In genomic region chr17:45409659-45410076, GRCh38 we compare ENCODE assay signal across 10 cellular contexts. TPM values are rescaled to one million over a fixed set of nuclear protein-coding genes. Genes with fewer than 3 reads are reported as not detected.
DNase-seq lines count a peak whose midpoint lies in the region; FAIRE-seq and TF ChIP-seq lines count a peak whose summit lies in the region.
"Had no signal": no experiment of that assay in that cellular context is flagged by ENCODE, and none has a peak within 500 bp of the region (broad histone marks: within the 10 kb centered on the region; RNA-seq: fewer than 3 reads in every experiment).

No MANE protein-coding gene starts in this region.

- H3K27me3 ChIP-seq in NT2/D1 (ENCODE audit: insufficient read depth, insufficient read length) = no peaks in the 10 kb centered on the region
- no peaks in the 10 kb centered on the region for H3K27me3 ChIP-seq in effector memory CD4-positive, alpha-beta T cell (replicated peaks; ENCODE audit: control insufficient read depth, insufficient read depth, low read length, poor library complexity, severe bottlenecking)
- no peaks in the 10 kb centered on the region for H3K27me3 ChIP-seq in small intestine (ENCODE audit: control insufficient read depth in 2 of 2, insufficient read depth in 2 of 2, low read length in 2 of 2)

- H3K4me1 ChIP-seq in NT2/D1 (ENCODE audit: insufficient read depth, insufficient read length) (peaks cover 48% of the 10 kb centered on the region), small intestine (ENCODE audit: control insufficient read depth in 2 of 2, insufficient read depth in 1 of 2, low read depth in 1 of 2, low read length in 1 of 2) (peaks cover 11 to 14% of the 10 kb centered on the region in 2 donors)
- peaks cover 23% of the 10 kb centered on the region for H3K4me1 ChIP-seq in effector memory CD4-positive, alpha-beta T cell (ENCODE audit: control insufficient read depth, insufficient read depth, low read length, poor library complexity, severe bottlenecking)

- H3K9ac ChIP-seq in NT2/D1 (ENCODE audit: insufficient read length, low read depth) = peak overlapping the region; percentile 32

- 33 to 41% (median 38%) methylated on average over 5 of the region's 5 CpGs for WGBS in small intestine, 3 donors

- no peak for TF ChIP-seq CTCF in GM12865 (IDR thresholded peaks at IDR 0.05; ENCODE audit: insufficient read depth, low read depth, low read length, missing control alignments)

- H3K27ac ChIP-seq in effector memory CD4-positive, alpha-beta T cell (ENCODE audit: insufficient read depth, low read length, poor library complexity, severe bottlenecking) = peak overlapping the region; percentile 90
- peak overlapping the region; percentile 72 to 95 for H3K27ac ChIP-seq in small intestine (ENCODE audit: low read depth in 1 of 2, low read length in 1 of 2)
- H3K27ac ChIP-seq: PC-9 had no signal

- peak overlapping the region; percentile 81 for H3K4me3 ChIP-seq in GM12865 (ENCODE audit: low read depth, low read length)
- H3K4me3 ChIP-seq in NT2/D1 (ENCODE audit: insufficient read length, low read depth) = no peak overlapping the region
- peak overlapping the region; percentile 90 for H3K4me3 ChIP-seq in effector memory CD4-positive, alpha-beta T cell (ENCODE audit: insufficient read depth, low read depth, low read length, poor library complexity, severe bottlenecking)
- H3K4me3 ChIP-seq in small intestine (ENCODE audit: low read depth in 1 of 2, low read length in 2 of 2) = peak overlapping the region; percentile 47 to 55
- H3K4me3 ChIP-seq: GM23338, PC-9 had no signal

- no peak for FAIRE-seq in small intestine (lab: Jason Lieb, UNC)

- H3K9me3 ChIP-seq in NT2/D1 (ENCODE audit: insufficient read depth, low read length) (no peaks in the 10 kb centered on the region), small intestine (ENCODE audit: control insufficient read depth, low read depth) (no peaks in the 10 kb centered on the region)
- no peaks in the 10 kb centered on the region for H3K9me3 ChIP-seq in effector memory CD4-positive, alpha-beta T cell (ENCODE audit: control insufficient read depth, low read length)

- H3K36me3 ChIP-seq in NT2/D1 (ENCODE audit: insufficient read depth, insufficient read length, low read length) = no peaks in the 10 kb centered on the region
- H3K36me3 ChIP-seq in effector memory CD4-positive, alpha-beta T cell (ENCODE audit: control insufficient read depth, insufficient read depth, low read length) = peaks cover 10% of the 10 kb centered on the region
- H3K36me3 ChIP-seq in small intestine (ENCODE audit: control insufficient read depth in 2 of 2, insufficient read depth in 2 of 2, low read length in 2 of 2) = peaks cover 2 to 3% of the 10 kb centered on the region in 2 donors

- no peak for DNase-seq in GM12865 (ENCODE audit: low read depth)
- no peak for DNase-seq in NT2/D1 (ENCODE audit: low read depth, low spot score)
- DNase-seq in effector memory CD4-positive, alpha-beta T cell = no peak
- DNase-seq in small intestine = no peak
- no peak for DNase-seq in NCI-H187 (lab: John Stamatoyannopoulos, UW)
- DNase-seq in COLO668 (lab: John Stamatoyannopoulos, UW; ENCODE audit: unreplicated experiment) = no peak
- no peak for DNase-seq in kidney glomerular epithelial cell (lab: John Stamatoyannopoulos, UW)
- no peak for DNase-seq in NCI-H510A (lab: John Stamatoyannopoulos, UW)
- DNase-seq: PC-9 had no signal

RNA-seq across cellular contexts. Expression of gene ARHGAP27, which starts 23.0 kb away (rescaled TPM):
- polyA plus RNA-seq in small intestine = 100 to 1,000 TPM in 2 of 3 donors, 10 to 100 TPM in 1; 65.2 to 132 (median 106) TPM
